ENCODE assay signal across 1 cellular context in genomic region chr7:50666124-50666496, GRCh38.
TF ChIP-seq lines count a peak whose summit lies in the region.

No MANE protein-coding gene starts in this region.

TF ChIP-seq in HepG2, 621 proteins besides CTCF, POLR2A, EP300 and RAD21 (continued from another document):
- TF ChIP-seq ZBTB49 (CRISPR knock-in tag; IDR thresholded peaks at IDR 0.05; ENCODE audit: borderline replicate concordance) (no peak), ZC3H4 (CRISPR knock-in tag; IDR thresholded peaks at IDR 0.05; ENCODE audit: borderline replicate concordance) (no peak), ZBTB20 (CRISPR knock-in tag; IDR thresholded peaks at IDR 0.05; ENCODE audit: borderline replicate concordance, low read depth) (no peak), RFX3 (CRISPR knock-in tag; IDR thresholded peaks at IDR 0.05) (no peak), TIGD3 (CRISPR knock-in tag; IDR thresholded peaks at IDR 0.05; ENCODE audit: borderline replicate concordance) (no peak)
- TF ChIP-seq, protein P1, sequence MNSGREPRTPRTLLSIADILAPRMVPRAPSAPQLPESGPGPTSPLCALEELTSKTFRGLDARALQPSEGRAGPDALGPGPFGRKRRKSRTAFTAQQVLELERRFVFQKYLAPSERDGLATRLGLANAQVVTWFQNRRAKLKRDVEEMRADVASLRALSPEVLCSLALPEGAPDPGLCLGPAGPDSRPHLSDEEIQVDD (CRISPR knock-in tag; IDR thresholded peaks at IDR 0.05; ENCODE audit: borderline replicate concordance) = no peak
